Comparison of ENCODE assay signal across 13 cellular contexts in the genomic region with DNA sequence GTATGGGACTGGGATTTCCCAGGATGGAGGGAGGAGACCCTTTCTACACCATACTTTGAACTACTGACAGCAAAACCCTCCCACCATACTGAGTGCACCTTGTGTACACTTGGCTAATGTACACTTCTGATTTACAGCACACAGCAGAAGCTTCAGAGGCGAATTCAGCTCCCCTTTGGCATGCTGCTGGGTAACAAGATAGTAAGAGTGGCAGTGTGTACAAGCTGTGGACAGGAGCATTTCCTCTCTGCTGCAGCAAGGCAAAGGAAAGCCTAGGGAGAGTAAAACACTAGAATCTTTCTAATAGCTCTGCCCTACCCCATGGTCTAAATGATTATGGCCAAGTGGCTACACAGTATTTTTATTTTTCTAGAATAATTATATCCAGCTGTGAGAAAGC.
"Had no signal": no experiment of that assay in that cellular context is flagged by ENCODE, and none has a peak within 500 bp of the region (broad histone marks: within the 10 kb centered on the region; RNA-seq: fewer than 3 reads in every experiment).

No MANE protein-coding gene starts in this region.

- H3K27ac ChIP-seq: brain microvascular endothelial cell, left lung, ovary, suprapubic skin, upper lobe of left lung had no signal

- H3K36me3 ChIP-seq: brain microvascular endothelial cell, left lung, ovary, suprapubic skin, upper lobe of left lung had no signal

- H3K4me3 ChIP-seq: left lung, ovary, suprapubic skin, upper lobe of left lung had no signal

- H3K27me3 Mint-ChIP-seq: activated naive CD8-positive, alpha-beta T cell had no signal

- DNase-seq: activated gamma-delta T cell; activated T-cell treated with anti-CD3 and anti-CD28 coated beads, Interleukin-2, amount 50 U/mL, for 4 hours; brain microvascular endothelial cell; endodermal cell; left lung; ovary; stimulated activated CD4-positive, alpha-beta T cell treated with anti-CD3 and anti-CD28 coated beads, Interleukin-2, amount 100 ng/mL, for 48 hours; stimulated activated naive CD4-positive, alpha-beta T cell treated with Interleukin-2 at 50 U/mL for 16 hours; T-helper 1 cell; upper lobe of left lung had no signal

- H3K4me1 ChIP-seq: suprapubic skin had no signal

- H3K9me3 ChIP-seq: left lung, ovary, suprapubic skin, upper lobe of left lung had no signal

- ATAC-seq: activated CD4-positive, CD25-positive, alpha-beta regulatory T cell treated with anti-CD3 and anti-CD28 coated beads, Interleukin-2, amount 50 U/mL, for 24 hours; activated T-cell treated with anti-CD3 and anti-CD28 coated beads, Interleukin-2, amount 50 U/mL, for 4 hours; left lung had no signal

- H3K27ac Mint-ChIP-seq: activated naive CD8-positive, alpha-beta T cell; endodermal cell had no signal

- H3K4me3 Mint-ChIP-seq: activated naive CD8-positive, alpha-beta T cell; activated T-cell treated with anti-CD3 and anti-CD28 coated beads, Interleukin-2, amount 50 U/mL, for 4 hours; endodermal cell had no signal

- H3K9me3 Mint-ChIP-seq: activated T-cell treated with anti-CD3 and anti-CD28 coated beads, Interleukin-2, amount 50 U/mL, for 4 hours; endodermal cell had no signal

- H3K27me3 ChIP-seq: brain microvascular endothelial cell, left lung, ovary, suprapubic skin, upper lobe of left lung had no signal
